18 cellular contexts compared by ENCODE assay signal in the genomic region with DNA sequence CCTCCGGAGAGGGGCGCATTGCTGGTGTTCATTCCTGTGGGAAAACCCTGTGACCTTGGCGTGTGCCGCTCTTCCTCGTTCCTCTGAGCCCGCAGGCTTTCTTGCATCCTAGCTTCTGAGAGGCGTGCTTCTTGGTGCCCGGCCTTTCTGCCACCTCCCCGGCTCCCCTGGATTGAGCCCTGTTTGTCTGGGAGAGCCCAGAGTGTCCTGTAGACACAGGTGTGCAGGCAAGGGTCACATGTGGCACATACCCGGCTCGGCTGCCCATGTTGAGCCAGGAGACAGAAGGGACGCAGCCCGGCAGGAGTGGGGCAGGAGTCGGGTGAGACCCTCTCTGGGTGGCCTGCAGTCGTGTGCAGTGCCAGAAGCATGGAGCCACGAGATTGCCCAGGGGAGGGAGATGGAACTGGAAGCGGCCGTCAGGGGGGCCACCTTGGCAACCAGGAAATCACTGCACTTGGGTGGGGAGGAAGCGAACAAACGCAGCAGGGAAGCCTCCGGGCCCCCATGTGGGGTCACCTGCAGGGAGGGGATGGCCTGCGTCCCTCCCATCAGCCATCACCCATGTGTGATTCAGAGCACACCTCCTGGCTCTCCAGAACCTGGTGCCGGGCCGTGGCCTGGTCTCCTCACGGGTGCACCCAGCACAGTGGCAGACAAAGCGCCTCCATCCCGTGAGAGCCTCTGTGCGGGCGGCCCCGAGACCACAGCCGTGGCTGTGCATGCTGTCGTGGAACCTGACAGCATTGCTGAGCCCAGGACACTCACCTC.
A peak's percentile ranks its signal among the peaks of the same experiment; 100 is the strongest.
DNase-seq lines count a peak whose midpoint lies in the region; ATAC-seq and TF ChIP-seq lines count a peak whose summit lies in the region.
"Had no signal": no experiment of that assay in that cellular context is flagged by ENCODE, and none has a peak within 500 bp of the region (broad histone marks: within the 10 kb centered on the region; RNA-seq: fewer than 3 reads in every experiment).

No MANE protein-coding gene starts in this region.

- no peak overlapping the region for H3K4me3 ChIP-seq in lower lobe of right lung
- H3K4me3 ChIP-seq in suprapubic skin = no peak overlapping the region

- no peak for TF ChIP-seq EP300 in suprapubic skin (IDR thresholded peaks at IDR 0.05)

- H3K4me3 Mint-ChIP-seq in WTC11 = no peak overlapping the region
- H3K4me3 Mint-ChIP-seq: T-helper 1 cell treated with Interleukin-12 subunit alpha and Interleukin-12 subunit beta and Interleukin-4 antibody, amounts not matched to agents 30 μg/mL and 1 μg/mL, for 36 hours had no signal

- no peaks in the 10 kb centered on the region for H3K9me3 Mint-ChIP-seq in WTC11
- H3K9me3 Mint-ChIP-seq: T-helper 1 cell treated with Interleukin-12 subunit alpha and Interleukin-12 subunit beta and Interleukin-4 antibody, amounts not matched to agents 30 μg/mL and 1 μg/mL, for 36 hours had no signal

- peak; percentile 66 for DNase-seq in cardiac septum (ENCODE audit: low spot score)
- DNase-seq in Right ventricle myocardium superior = no peak
- no peak for DNase-seq in WTC11 (ENCODE audit: low spot score)
- no peak for DNase-seq in lower lobe of right lung
- DNase-seq in suprapubic skin (ENCODE audit: low spot score in 2 of 2) = peak in 1 of 2 donors; percentile 70
- DNase-seq in NCI-H1417 (lab: John Stamatoyannopoulos, UW) = no peak
- DNase-seq in iPS-NIHi11 (ENCODE audit: low spot score) = no peak
- DNase-seq: activated T-cell treated with anti-CD3 and anti-CD28 coated beads for 4 hours; Caco-2; central memory CD4-positive, alpha-beta T cell; foreskin fibroblast; mesendoderm; NCI-H1105 treated with DMSO at 0.1 percent for 48 hours; NCI-H2227 treated with DMSO at 0.1 percent for 48 hours; NK-92 treated with Interleukin-12 subunit alpha and Interleukin-12 subunit beta, amount 100 ng/mL, for 24 hours had no signal

- H3K27ac Mint-ChIP-seq in WTC11 = peak overlapping the region; percentile 83
- H3K27ac Mint-ChIP-seq: T-helper 1 cell treated with Interleukin-12 subunit alpha and Interleukin-12 subunit beta and Interleukin-4 antibody, amounts not matched to agents 30 μg/mL and 1 μg/mL, for 36 hours had no signal

- peaks cover 52% of the 10 kb centered on the region for H3K36me3 Mint-ChIP-seq in WTC11

- TF ChIP-seq CTCF in WTC11 (IDR thresholded peaks at IDR 0.05) (no peak), lower lobe of right lung (IDR thresholded peaks at IDR 0.05) (no peak), suprapubic skin (IDR thresholded peaks at IDR 0.05) (no peak)

- H3K27ac ChIP-seq in lower lobe of right lung (peak overlapping the region; percentile 69), suprapubic skin (peak overlapping the region; percentile 68)
- H3K27ac ChIP-seq: KMS-11 had no signal

- intact Hi-C loops in cardiac septum (cut with DNase I) = loop anchor here (5.0 kb wide), 1 partner anchor 82 kb away; no protein-coding TSS in a partner anchor
- intact Hi-C loops in Right ventricle myocardium superior (cut with DNase I) = no loop called here
- intact Hi-C loops in lower lobe of right lung (cut with DNase I) = no loop called here

- H3K27me3 ChIP-seq in lower lobe of right lung (ENCODE audit: low read depth) (no peaks in the 10 kb centered on the region), suprapubic skin (no peaks in the 10 kb centered on the region)

- 82% methylated on average over 27 of the region's 32 CpGs for WGBS in suprapubic skin

- H3K27me3 Mint-ChIP-seq in WTC11 (ENCODE audit: low read depth) = no peaks in the 10 kb centered on the region

- POLR2A ChIA-PET in WTC11 (lab: Charles Lee) = no interaction called here

- H3K9me3 ChIP-seq in lower lobe of right lung = no peaks in the 10 kb centered on the region
- H3K9me3 ChIP-seq in suprapubic skin = no peaks in the 10 kb centered on the region
- H3K9me3 ChIP-seq: Caco-2 had no signal

- no peak for TF ChIP-seq POLR2A in suprapubic skin (IDR thresholded peaks at IDR 0.05)

- CTCF ChIA-PET in WTC11 (lab: Charles Lee) = no interaction called here

- ATAC-seq in Right ventricle myocardium superior (ENCODE audit: poor library complexity) = no peak
- no peak for ATAC-seq in WTC11
- ATAC-seq in lower lobe of right lung = peak in 1 of 2 donors; percentile 4
- no peak for ATAC-seq in GM18858 (IDR thresholded peaks at IDR 0.05; ENCODE audit: unreplicated experiment)

- peaks cover 3% of the 10 kb centered on the region for H3K4me1 Mint-ChIP-seq in WTC11

- H3K36me3 ChIP-seq in lower lobe of right lung = peaks cover 32% of the 10 kb centered on the region
- peaks cover 33% of the 10 kb centered on the region for H3K36me3 ChIP-seq in suprapubic skin

- peaks cover 25% of the 10 kb centered on the region for H3K4me1 ChIP-seq in lower lobe of right lung
- H3K4me1 ChIP-seq in suprapubic skin = peaks cover 25% of the 10 kb centered on the region
- H3K4me1 ChIP-seq: Caco-2 had no signal

TF ChIP-seq in WTC11, 78 proteins besides CTCF, POLR2A, EP300 and RAD21:
- TF ChIP-seq, protein P1, sequence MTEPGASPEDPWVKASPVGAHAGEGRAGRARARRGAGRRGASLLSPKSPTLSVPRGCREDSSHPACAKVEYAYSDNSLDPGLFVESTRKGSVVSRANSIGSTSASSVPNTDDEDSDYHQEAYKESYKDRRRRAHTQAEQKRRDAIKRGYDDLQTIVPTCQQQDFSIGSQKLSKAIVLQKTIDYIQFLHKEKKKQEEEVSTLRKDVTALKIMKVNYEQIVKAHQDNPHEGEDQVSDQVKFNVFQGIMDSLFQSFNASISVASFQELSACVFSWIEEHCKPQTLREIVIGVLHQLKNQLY (CRISPR knock-in tag; IDR thresholded peaks at IDR 0.05) = no peak
- TF ChIP-seq GABPB1 (CRISPR knock-in tag; IDR thresholded peaks at IDR 0.05) = no peak
- TF ChIP-seq SMAD4 (CRISPR knock-in tag; IDR thresholded peaks at IDR 0.05) = no peak
- TF ChIP-seq, protein P2, sequence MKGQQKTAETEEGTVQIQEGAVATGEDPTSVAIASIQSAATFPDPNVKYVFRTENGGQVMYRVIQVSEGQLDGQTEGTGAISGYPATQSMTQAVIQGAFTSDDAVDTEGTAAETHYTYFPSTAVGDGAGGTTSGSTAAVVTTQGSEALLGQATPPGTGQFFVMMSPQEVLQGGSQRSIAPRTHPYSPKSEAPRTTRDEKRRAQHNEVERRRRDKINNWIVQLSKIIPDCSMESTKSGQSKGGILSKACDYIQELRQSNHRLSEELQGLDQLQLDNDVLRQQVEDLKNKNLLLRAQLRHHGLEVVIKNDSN (CRISPR knock-in tag; IDR thresholded peaks at IDR 0.05) = no peak
